ENCODE assay signal across 14 cellular contexts in the genomic region with DNA sequence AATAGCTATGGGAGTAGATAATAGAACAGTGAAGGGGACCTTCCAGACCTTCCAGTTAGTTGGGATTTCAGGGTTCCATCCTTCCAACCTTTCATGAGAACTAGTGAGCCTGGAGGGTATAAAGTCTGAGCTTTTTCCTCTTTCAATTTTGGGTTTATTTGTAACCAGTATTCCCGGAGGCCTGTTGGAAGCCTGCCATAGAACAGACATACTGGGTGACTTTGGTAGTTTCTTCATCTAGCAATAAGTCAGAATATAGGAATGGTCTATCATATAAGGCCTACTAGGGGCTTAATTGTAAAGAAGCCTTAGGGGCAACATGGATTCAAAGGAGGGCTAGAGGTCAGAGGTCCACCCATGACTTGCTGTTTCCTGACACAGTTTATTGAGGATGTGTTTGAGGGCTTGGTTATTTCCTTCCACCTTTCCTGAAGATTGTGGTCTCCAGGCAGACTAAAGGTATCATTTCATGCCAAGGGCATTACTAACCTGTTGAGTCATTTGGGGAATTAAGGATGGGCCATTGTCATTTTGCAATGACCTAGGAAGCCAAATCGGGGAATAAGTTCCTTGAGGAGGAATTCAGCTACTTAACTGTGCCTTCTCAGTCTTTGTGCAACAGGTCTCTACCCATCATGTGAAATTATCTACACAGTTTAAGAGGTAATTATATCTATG.
"Had no signal": no experiment of that assay in that cellular context is flagged by ENCODE, and none has a peak within 500 bp of the region (broad histone marks: within the 10 kb centered on the region; RNA-seq: fewer than 3 reads in every experiment).

No MANE protein-coding gene starts in this region.

- H3K27me3 ChIP-seq: gastrocnemius medialis, heart right ventricle, pancreas, upper lobe of right lung had no signal

- H3K9me3 ChIP-seq: gastrocnemius medialis, heart right ventricle, mucosa of descending colon, pancreas, thoracic aorta, upper lobe of right lung had no signal

- H3K27ac ChIP-seq: gastrocnemius medialis, heart right ventricle, pancreas, thoracic aorta, upper lobe of right lung had no signal

- ATAC-seq: activated CD8-positive, alpha-beta T cell treated with anti-CD3 and anti-CD28 coated beads, Interleukin-2, amount 10 ng/mL, durations not matched to agents 7 days and 5 days; activated T-cell treated with anti-CD3 and anti-CD28 coated beads, Interleukin-2, amount 50 U/mL, for 72 hours; gastrocnemius medialis; naive thymus-derived CD4-positive, alpha-beta T cell had no signal

- DNase-seq: activated CD4-positive, CD25-positive, alpha-beta regulatory T cell; activated CD8-positive, alpha-beta memory T cell treated with anti-CD3 and anti-CD28 coated beads, Interleukin-2, amount 50 U/mL, for 4 hours; cortex of kidney; effector CD4-positive, alpha-beta T cell; gastrocnemius medialis; naive thymus-derived CD4-positive, alpha-beta T cell; upper lobe of right lung had no signal

- FAIRE-seq: pancreas had no signal

- H3K4me1 ChIP-seq: gastrocnemius medialis, pancreas, upper lobe of right lung had no signal

- H3K36me3 ChIP-seq: gastrocnemius medialis, heart right ventricle, pancreas, thoracic aorta, upper lobe of right lung had no signal

- H3K4me3 ChIP-seq: gastrocnemius medialis, heart right ventricle, lung, mucosa of descending colon, pancreas, thoracic aorta, upper lobe of right lung had no signal
